In genomic region chr1:201108614-201109013, GRCh38 we compare ENCODE assay signal across 16 cellular contexts. TPM values are rescaled to one million over a fixed set of nuclear protein-coding genes. Genes with fewer than 3 reads are reported as not detected.
DNase-seq lines count a peak whose midpoint lies in the region; ATAC-seq and TF ChIP-seq lines count a peak whose summit lies in the region.
"Had no signal": no experiment of that assay in that cellular context is flagged by ENCODE, and none has a peak within 500 bp of the region (broad histone marks: within the 10 kb centered on the region; RNA-seq: fewer than 3 reads in every experiment).

No MANE protein-coding gene starts in this region.

- H2BK120ac ChIP-seq in mesendoderm (ENCODE audit: low read depth, low read length), result no peak overlapping the region

- H3K4me1 ChIP-seq in mesendoderm (ENCODE audit: control insufficient read depth, low read depth, low read length) (peaks cover 4% of the 10 kb centered on the region), PC-9 (replicated peaks; ENCODE audit: insufficient read depth) (no peaks in the 10 kb centered on the region; the same call in 1 of the 2 replicates)

- no peak overlapping the region for H2BK15ac ChIP-seq in mesendoderm (replicated peaks; ENCODE audit: low read depth)

- no peak overlapping the region for H2AFZ ChIP-seq in PC-9

- H3K9ac ChIP-seq in mesendoderm (ENCODE audit: low read length), result no peak overlapping the region

- H3K79me2 ChIP-seq in mesendoderm (ENCODE audit: control insufficient read depth, insufficient read depth, low read length) (no peaks in the 10 kb centered on the region), PC-9 (ENCODE audit: low read depth) (no peaks in the 10 kb centered on the region)

- H2BK5ac ChIP-seq in mesendoderm (ENCODE audit: low read length), result no peak overlapping the region

- H3K4me2 ChIP-seq in mesendoderm (ENCODE audit: low read length), result no peak overlapping the region
- no peak overlapping the region for H3K4me2 ChIP-seq in PC-9

- no peaks in the 10 kb centered on the region for H3F3A ChIP-seq in PC-9 (ENCODE audit: insufficient read depth, low read depth)

- no TSS peak for BruUV-seq in PC-9 (replicated peaks; lab: Mats Ljungman, UMichigan)

- TF ChIP-seq CTCF in PC-9 (conservative IDR thresholded peaks at IDR 0.05), result no peak

- no peak overlapping the region for H3K18ac ChIP-seq in mesendoderm (ENCODE audit: low read length)

- H3K4me3 ChIP-seq in mesendoderm (ENCODE audit: low read length) (no peak overlapping the region), PC-9 (no peak overlapping the region)

- no peaks in the 10 kb centered on the region for H3K9me2 ChIP-seq in PC-9 (ENCODE audit: insufficient read depth)

- H3K4me3 Mint-ChIP-seq in natural killer cell treated with Interleukin-12 subunit alpha and Interleukin-12 subunit beta and Interleukin-15 and Interleukin-18, amount 100 ng/mL, for 72 hours, result no peak overlapping the region
- H3K4me3 Mint-ChIP-seq: central memory CD8-positive, alpha-beta T cell had no signal

- H3K27me3 ChIP-seq in mesendoderm (ENCODE audit: insufficient read depth, low read length, poor library complexity) (no peaks in the 10 kb centered on the region), PC-9 (ENCODE audit: insufficient read depth, low read depth) (peaks cover 18% of the 10 kb centered on the region)

- POLR2A ChIA-PET in PC-9 (lab: Charles Lee; ENCODE audit: unreplicated experiment), result no interaction called here

- H3K27ac ChIP-seq in mesendoderm (ENCODE audit: low read depth, low read length), result no peak overlapping the region
- H3K27ac ChIP-seq in PC-9, result no peak overlapping the region
- H3K27ac ChIP-seq: HL-60, RWPE1 had no signal

- no peak overlapping the region for H4K8ac ChIP-seq in mesendoderm (ENCODE audit: low read depth, low read length)

- DNase-seq in DMS153 (lab: John Stamatoyannopoulos, UW), result peak; percentile 99
- peak; percentile 78 to 98 (median 89) for DNase-seq in NCI-H1417 (lab: John Stamatoyannopoulos, UW)
- peak; percentile 88 for DNase-seq in NCI-H748 (lab: John Stamatoyannopoulos, UW; ENCODE audit: unreplicated experiment)
- peak; percentile 81 for DNase-seq in mesendoderm
- no peak for DNase-seq in natural killer cell treated with Interleukin-12 subunit alpha and Interleukin-12 subunit beta and Interleukin-15 and Interleukin-18, amount 100 ng/mL, for 72 hours (ENCODE audit: low spot score)
- DNase-seq in PC-9, result no peak
- no peak for DNase-seq in SW 1271 (lab: John Stamatoyannopoulos, UW)
- no peak for DNase-seq in NCI-H82 (lab: John Stamatoyannopoulos, UW)
- DNase-seq: activated CD4-positive, alpha-beta T cell treated with anti-CD3 and anti-CD28 coated beads for 1 hour; NCI-H510A treated with DMSO at 0.1 percent for 48 hours; T-helper 1 cell had no signal

- no peak overlapping the region for H4K5ac ChIP-seq in mesendoderm (ENCODE audit: low read length)

- WGBS in mesendoderm (ENCODE audit: extremely low coverage, insufficient coverage, low lambda C conversion rate), result no CpG with 5 or more reads among the region's 1 CpG

- no peak overlapping the region for H3K4ac ChIP-seq in mesendoderm (ENCODE audit: low read depth, low read length)

- H3K9me3 Mint-ChIP-seq in natural killer cell treated with Interleukin-12 subunit alpha and Interleukin-12 subunit beta and Interleukin-15 and Interleukin-18, amount 100 ng/mL, for 72 hours, result no peaks in the 10 kb centered on the region
- H3K9me3 Mint-ChIP-seq: central memory CD8-positive, alpha-beta T cell had no signal

- peak overlapping the region; percentile 34 for H3K56ac ChIP-seq in mesendoderm (ENCODE audit: low read length)

- intact Hi-C loops in PC-9 (cut with micrococcal nuclease; ENCODE audit: unreplicated experiment), result no loop called here

- CTCF ChIA-PET in PC-9 (lab: Charles Lee), result interaction anchor here (0.5 kb wide), 1 partner anchor 496 kb away, joined by 4 read pairs; no protein-coding TSS in a partner anchor

- H2AK5ac ChIP-seq in mesendoderm (ENCODE audit: low read length), result no peak overlapping the region

- no peak for ATAC-seq in natural killer cell treated with Interleukin-12 subunit alpha and Interleukin-12 subunit beta and Interleukin-15 and Interleukin-18, amount 100 ng/mL, for 72 hours

- H4K20me1 ChIP-seq in PC-9 (ENCODE audit: insufficient read depth), result no peaks in the 10 kb centered on the region

- no peaks in the 10 kb centered on the region for H3K9me3 ChIP-seq in PC-9 (ENCODE audit: insufficient read depth, low read depth)

- no peaks in the 10 kb centered on the region for H3K36me3 Mint-ChIP-seq in natural killer cell treated with Interleukin-12 subunit alpha and Interleukin-12 subunit beta and Interleukin-15 and Interleukin-18, amount 100 ng/mL, for 72 hours

- H3K27me3 Mint-ChIP-seq in natural killer cell treated with Interleukin-12 subunit alpha and Interleukin-12 subunit beta and Interleukin-15 and Interleukin-18, amount 100 ng/mL, for 72 hours, result peaks cover 0 to 4% of the 10 kb centered on the region in 2 donors
- H3K27me3 Mint-ChIP-seq: central memory CD8-positive, alpha-beta T cell had no signal

- H3K4me1 Mint-ChIP-seq in natural killer cell treated with Interleukin-12 subunit alpha and Interleukin-12 subunit beta and Interleukin-15 and Interleukin-18, amount 100 ng/mL, for 72 hours (ENCODE audit: low read depth in 2 of 2), result no peaks in the 10 kb centered on the region
- H3K4me1 Mint-ChIP-seq: central memory CD8-positive, alpha-beta T cell had no signal

- H3K79me1 ChIP-seq in mesendoderm (ENCODE audit: low read length), result no peaks in the 10 kb centered on the region

- H3K23ac ChIP-seq in mesendoderm (ENCODE audit: low read length), result no peak overlapping the region

- no peak overlapping the region for H3K27ac Mint-ChIP-seq in natural killer cell treated with Interleukin-12 subunit alpha and Interleukin-12 subunit beta and Interleukin-15 and Interleukin-18, amount 100 ng/mL, for 72 hours

- H3K36me3 ChIP-seq in mesendoderm (ENCODE audit: control insufficient read depth, insufficient read depth, low read length) (no peaks in the 10 kb centered on the region), PC-9 (ENCODE audit: low read depth) (no peaks in the 10 kb centered on the region)

RNA-seq across cellular contexts. Expression of gene CACNA1S, which starts 3.6 kb away (rescaled TPM):
- not detected for polyA plus RNA-seq in mesendoderm (2013, experiment 1 of 2)
- polyA plus RNA-seq in mesendoderm (2013, experiment 2 of 2), result under 0.01 TPM
- total RNA-seq in natural killer cell treated with Interleukin-12 subunit alpha and Interleukin-12 subunit beta and Interleukin-15 and Interleukin-18, amount 100 ng/mL, for 72 hours, result not detected
- not detected in 2 replicates for total RNA-seq in PC-9 (2021)
- total RNA-seq: glomerular endothelial cell, kidney had no signal

RNA-seq across cellular contexts. Expression of gene ASCL5, which starts 18.4 kb away (rescaled TPM):
- polyA plus RNA-seq in mesendoderm (2013, experiment 1 of 2), result 0.20 TPM
- polyA plus RNA-seq in mesendoderm (2013, experiment 2 of 2), result 0.18 TPM
- total RNA-seq in natural killer cell treated with Interleukin-12 subunit alpha and Interleukin-12 subunit beta and Interleukin-15 and Interleukin-18, amount 100 ng/mL, for 72 hours, result not detected
- total RNA-seq in PC-9 (2021), result 0.24 and 0.38 TPM in 2 replicates
- total RNA-seq: glomerular endothelial cell, kidney had no signal

RNA-seq across cellular contexts. Expression of gene TMEM9, which starts 45.7 kb away (rescaled TPM):
- 40.1 TPM for polyA plus RNA-seq in mesendoderm (2013, experiment 1 of 2)
- 41.4 TPM for polyA plus RNA-seq in mesendoderm (2013, experiment 2 of 2)
- total RNA-seq in natural killer cell treated with Interleukin-12 subunit alpha and Interleukin-12 subunit beta and Interleukin-15 and Interleukin-18, amount 100 ng/mL, for 72 hours, result 10 to 100 TPM; 15.6 to 21.5 TPM
- total RNA-seq in PC-9 (2021), result 92.9 and 94.3 TPM in 2 replicates

Comparison
In these comparisons a context has a peak if more than half of its experiments do, and no peak if none do; other contexts are left out.
1. DNase-seq: peak in DMS153 (single experiment), NCI-H1417 (3 of 3), NCI-H748 (single experiment) and mesendoderm (single experiment); none in natural killer cell treated with Interleukin-12 subunit alpha and Interleukin-12 subunit beta and Interleukin-15 and Interleukin-18, amount 100 ng/mL, for 72 hours (single experiment), PC-9 (0 of 2), SW 1271 (0 of 2) and NCI-H82 (single experiment).